Comparison of ENCODE assay signal across 1 cellular context in the genomic region with DNA sequence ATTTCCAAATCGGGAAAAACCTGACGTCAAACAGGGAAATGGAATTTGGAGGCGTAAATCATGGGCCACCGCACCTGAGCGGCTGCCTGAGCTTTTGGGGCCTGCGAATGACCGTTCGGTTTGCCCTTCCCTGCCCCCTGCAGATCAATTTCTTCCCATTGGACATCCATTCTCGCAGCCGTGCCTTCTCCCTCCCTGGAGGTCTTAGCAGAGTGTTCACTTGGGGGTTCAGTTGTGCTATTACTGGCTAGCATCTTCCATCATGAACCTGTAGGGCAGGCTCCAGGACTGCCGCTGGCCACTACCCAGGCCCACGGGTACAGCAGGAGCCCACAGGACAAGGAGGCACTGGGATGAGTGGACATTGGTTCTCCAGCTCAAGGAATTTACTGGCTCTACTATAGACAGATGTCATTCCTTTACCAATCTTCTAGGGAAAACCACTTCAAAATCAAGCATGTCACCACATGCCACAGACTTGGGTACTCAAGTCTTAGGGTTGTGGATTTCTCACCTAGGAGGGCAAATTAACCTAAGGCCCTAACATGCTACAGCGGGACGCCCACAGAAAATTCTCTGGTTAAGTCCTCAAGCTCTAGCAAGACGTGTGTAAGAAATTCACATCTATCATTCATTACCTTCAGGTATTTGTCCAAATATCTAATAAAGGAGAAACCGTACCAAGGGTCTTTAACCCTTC.
TF ChIP-seq lines count a peak whose summit lies in the region.

No MANE protein-coding gene starts in this region.

TF ChIP-seq in GM23338, 12 proteins besides CTCF, POLR2A, EP300 and RAD21:
- TF ChIP-seq STAT1 (IDR thresholded peaks at IDR 0.05; ENCODE audit: unreplicated experiment) (no peak), CREB1 (CRISPR knock-in tag; IDR thresholded peaks at IDR 0.05; ENCODE audit: low read depth) (no peak), ZNF114 (CRISPR knock-in tag; IDR thresholded peaks at IDR 0.05) (no peak), ZNF331 (CRISPR knock-in tag; IDR thresholded peaks at IDR 0.05; ENCODE audit: low read depth) (no peak), NANOG (IDR thresholded peaks at IDR 0.05; ENCODE audit: borderline replicate concordance) (no peak), EZH2phosphoT487 (IDR thresholded peaks at IDR 0.05; ENCODE audit: unreplicated experiment) (no peak), EZH2 (IDR thresholded peaks at IDR 0.05; ENCODE audit: low read depth, unreplicated experiment) (no peak), JUNB (IDR thresholded peaks at IDR 0.05; ENCODE audit: unreplicated experiment) (no peak)
- TF ChIP-seq, protein P1, sequence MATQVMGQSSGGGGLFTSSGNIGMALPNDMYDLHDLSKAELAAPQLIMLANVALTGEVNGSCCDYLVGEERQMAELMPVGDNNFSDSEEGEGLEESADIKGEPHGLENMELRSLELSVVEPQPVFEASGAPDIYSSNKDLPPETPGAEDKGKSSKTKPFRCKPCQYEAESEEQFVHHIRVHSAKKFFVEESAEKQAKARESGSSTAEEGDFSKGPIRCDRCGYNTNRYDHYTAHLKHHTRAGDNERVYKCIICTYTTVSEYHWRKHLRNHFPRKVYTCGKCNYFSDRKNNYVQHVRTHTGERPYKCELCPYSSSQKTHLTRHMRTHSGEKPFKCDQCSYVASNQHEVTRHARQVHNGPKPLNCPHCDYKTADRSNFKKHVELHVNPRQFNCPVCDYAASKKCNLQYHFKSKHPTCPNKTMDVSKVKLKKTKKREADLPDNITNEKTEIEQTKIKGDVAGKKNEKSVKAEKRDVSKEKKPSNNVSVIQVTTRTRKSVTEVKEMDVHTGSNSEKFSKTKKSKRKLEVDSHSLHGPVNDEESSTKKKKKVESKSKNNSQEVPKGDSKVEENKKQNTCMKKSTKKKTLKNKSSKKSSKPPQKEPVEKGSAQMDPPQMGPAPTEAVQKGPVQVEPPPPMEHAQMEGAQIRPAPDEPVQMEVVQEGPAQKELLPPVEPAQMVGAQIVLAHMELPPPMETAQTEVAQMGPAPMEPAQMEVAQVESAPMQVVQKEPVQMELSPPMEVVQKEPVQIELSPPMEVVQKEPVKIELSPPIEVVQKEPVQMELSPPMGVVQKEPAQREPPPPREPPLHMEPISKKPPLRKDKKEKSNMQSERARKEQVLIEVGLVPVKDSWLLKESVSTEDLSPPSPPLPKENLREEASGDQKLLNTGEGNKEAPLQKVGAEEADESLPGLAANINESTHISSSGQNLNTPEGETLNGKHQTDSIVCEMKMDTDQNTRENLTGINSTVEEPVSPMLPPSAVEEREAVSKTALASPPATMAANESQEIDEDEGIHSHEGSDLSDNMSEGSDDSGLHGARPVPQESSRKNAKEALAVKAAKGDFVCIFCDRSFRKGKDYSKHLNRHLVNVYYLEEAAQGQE (IDR thresholded peaks at IDR 0.05; ENCODE audit: unreplicated experiment), result no peak
- TF ChIP-seq, protein P2, sequence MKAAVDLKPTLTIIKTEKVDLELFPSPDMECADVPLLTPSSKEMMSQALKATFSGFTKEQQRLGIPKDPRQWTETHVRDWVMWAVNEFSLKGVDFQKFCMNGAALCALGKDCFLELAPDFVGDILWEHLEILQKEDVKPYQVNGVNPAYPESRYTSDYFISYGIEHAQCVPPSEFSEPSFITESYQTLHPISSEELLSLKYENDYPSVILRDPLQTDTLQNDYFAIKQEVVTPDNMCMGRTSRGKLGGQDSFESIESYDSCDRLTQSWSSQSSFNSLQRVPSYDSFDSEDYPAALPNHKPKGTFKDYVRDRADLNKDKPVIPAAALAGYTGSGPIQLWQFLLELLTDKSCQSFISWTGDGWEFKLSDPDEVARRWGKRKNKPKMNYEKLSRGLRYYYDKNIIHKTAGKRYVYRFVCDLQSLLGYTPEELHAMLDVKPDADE (IDR thresholded peaks at IDR 0.05), result no peak
TF ChIP-seq in GM23338: peak in this region for 0.
